Comparison of ENCODE assay signal across 8 cellular contexts in genomic region chr4:173509031-173510001, GRCh38. TPM values are rescaled to one million over a fixed set of nuclear protein-coding genes. Genes with fewer than 3 reads are reported as not detected.
DNase-seq lines count a peak whose midpoint lies in the region; TF ChIP-seq lines count a peak whose summit lies in the region.

No MANE protein-coding gene starts in this region.

- H4K20me1 ChIP-seq in fibroblast of lung (ENCODE audit: control insufficient read depth, extremely low read depth, insufficient read depth, low read length) (no peaks in the 10 kb centered on the region), osteoblast (ENCODE audit: insufficient read depth, low read length) (no peaks in the 10 kb centered on the region)

- no peaks in the 10 kb centered on the region for H3K9me3 ChIP-seq in fibroblast of lung (ENCODE audit: control insufficient read depth, insufficient read depth, low read depth, low read length)
- no peaks in the 10 kb centered on the region for H3K9me3 ChIP-seq in osteoblast (ENCODE audit: low read depth, low read length)

- H3K27ac ChIP-seq in fibroblast of lung (ENCODE audit: insufficient read depth, low read length) = no peak overlapping the region
- H3K27ac ChIP-seq in osteoblast (ENCODE audit: low read depth, low read length) = no peak overlapping the region

- H3K4me3 ChIP-seq in fibroblast of lung (replicated peaks in 1 of 4; ENCODE audit: control extremely low read depth in 1 of 4, insufficient read depth in 1 of 4, low read depth in 3 of 4, low read length in 4 of 4) (peak overlapping the region; percentile 5 to 52 (median 34)), osteoblast (ENCODE audit: insufficient read depth, low read length) (peak overlapping the region; percentile 81)

- H3K4me1 ChIP-seq in fibroblast of lung (ENCODE audit: control insufficient read depth, extremely low read depth, insufficient read depth, low read length) (no peaks in the 10 kb centered on the region), osteoblast (ENCODE audit: insufficient read depth, low read length) (peaks cover 3% of the 10 kb centered on the region)

- H3K9me3 Mint-ChIP-seq in activated naive CD4-positive, alpha-beta T cell treated with anti-CD3 and anti-CD28 coated beads for 36 hours = peaks cover 3% of the 10 kb centered on the region

- H3K36me3 Mint-ChIP-seq in activated naive CD4-positive, alpha-beta T cell treated with anti-CD3 and anti-CD28 coated beads for 36 hours (ENCODE audit: low read depth) = peaks cover 10% of the 10 kb centered on the region

- H3K36me3 ChIP-seq in fibroblast of lung (ENCODE audit: control insufficient read depth, insufficient read depth, low read length) (no peaks in the 10 kb centered on the region), osteoblast (ENCODE audit: insufficient read depth, low read length) (peaks cover 2% of the 10 kb centered on the region)

- H2AFZ ChIP-seq in fibroblast of lung (ENCODE audit: low read length) (peak overlapping the region; percentile 54), osteoblast (ENCODE audit: low read length) (peak overlapping the region; percentile 95)

- no peak overlapping the region for H3K9ac ChIP-seq in fibroblast of lung (ENCODE audit: insufficient read depth, low read length)

- peaks cover 40% of the 10 kb centered on the region for H3K27me3 ChIP-seq in fibroblast of lung (ENCODE audit: control insufficient read depth, insufficient read depth, low read length)
- H3K27me3 ChIP-seq in osteoblast (ENCODE audit: insufficient read depth, low read length) = no peaks in the 10 kb centered on the region

- peak overlapping the region; percentile 71 for H3K4me3 Mint-ChIP-seq in activated naive CD4-positive, alpha-beta T cell treated with anti-CD3 and anti-CD28 coated beads for 36 hours

- H3K79me2 ChIP-seq in fibroblast of lung (ENCODE audit: control insufficient read depth, insufficient read depth, low read length) = no peaks in the 10 kb centered on the region
- H3K79me2 ChIP-seq in osteoblast (ENCODE audit: insufficient read depth, low read length) = no peaks in the 10 kb centered on the region

- peaks cover 76% of the 10 kb centered on the region for H3K27me3 Mint-ChIP-seq in activated naive CD4-positive, alpha-beta T cell treated with anti-CD3 and anti-CD28 coated beads for 36 hours (ENCODE audit: low read depth)

- intact Hi-C loops in activated naive CD4-positive, alpha-beta T cell treated with anti-CD3 and anti-CD28 coated beads for 36 hours (cut with micrococcal nuclease) = loop anchor here (1.0 to 10.0 kb wide), 8 partner anchors 8 to 808 kb away; partner anchors contain the start of genes CEP44, FBXO8 and SAP30

- DNase-seq in activated naive CD4-positive, alpha-beta T cell treated with anti-CD3 and anti-CD28 coated beads for 36 hours = no peak
- DNase-seq in activated naive CD4-positive, alpha-beta T cell (lab: John Stamatoyannopoulos, UW) = no peak
- peak; percentile 51 for DNase-seq in MV-4-11 (lab: John Stamatoyannopoulos, UW)
- peak; percentile 34 to 53 for DNase-seq in fibroblast of lung (ENCODE audit: low read depth in 2 of 2)
- DNase-seq in osteoblast (ENCODE audit: insufficient read length, low spot score, missing footprints) = peak; percentile 94
- no peak for DNase-seq in stimulated activated CD4-positive, alpha-beta T cell treated with anti-CD3 and anti-CD28 coated beads, Interleukin-4, amount 100 ng/mL, for 1 hour
- DNase-seq in NCI-H748 treated with DMSO at 0.1 percent for 48 hours (lab: John Stamatoyannopoulos, UW) = no peak
- no peak for DNase-seq in NCI-H1417 (lab: John Stamatoyannopoulos, UW)

- CTCF ChIA-PET in activated naive CD4-positive, alpha-beta T cell treated with anti-CD3 and anti-CD28 coated beads for 36 hours (lab: Charles Lee) = interaction anchor here (0.6 to 0.7 kb wide), 2 partner anchors 11 to 244 kb away, joined by 3 read pairs; no protein-coding TSS in a partner anchor

- H3K4me1 Mint-ChIP-seq in activated naive CD4-positive, alpha-beta T cell treated with anti-CD3 and anti-CD28 coated beads for 36 hours (ENCODE audit: low read depth) = peaks cover 33% of the 10 kb centered on the region

- H3K27ac Mint-ChIP-seq in activated naive CD4-positive, alpha-beta T cell treated with anti-CD3 and anti-CD28 coated beads for 36 hours = no peak overlapping the region

- TF ChIP-seq CTCF in fibroblast of lung (conservative IDR thresholded peaks at IDR 0.05 in 1 of 2, IDR thresholded peaks at IDR 0.05 in 1 of 2; ENCODE audit: low read depth in 1 of 2, low read length in 2 of 2) = no peak
- no peak for TF ChIP-seq CTCF in osteoblast (IDR thresholded peaks at IDR 0.05; ENCODE audit: extremely low read depth, low read depth, low read length)

- H3K4me2 ChIP-seq in fibroblast of lung (ENCODE audit: extremely low read depth, insufficient read depth, low read length) (peak overlapping the region; percentile 49), osteoblast (ENCODE audit: insufficient read depth, low read length) (peak overlapping the region; percentile 81)

RNA-seq across cellular contexts. Expression of gene HAND2, which starts 20.7 kb away (rescaled TPM):
- not detected for total RNA-seq in activated naive CD4-positive, alpha-beta T cell treated with anti-CD3 and anti-CD28 coated beads for 36 hours
- under 0.01 TPM in 2 replicates for total RNA-seq in fibroblast of lung
- 0.25 and 0.51 TPM in 2 replicates for polyA plus RNA-seq in fibroblast of lung
- 0.27 and 0.41 TPM in 2 replicates for polyA plus RNA-seq in fibroblast of lung (2012)
- polyA minus RNA-seq in fibroblast of lung (ENCODE audit: low replicate concordance) = not detected in 2 replicates
- total RNA-seq in osteoblast = 1.8 and 3.8 TPM in 2 replicates

Comparison
In these comparisons a context has a peak if more than half of its experiments do, and no peak if none do; other contexts are left out.
1. DNase-seq: peak in MV-4-11 (single experiment), fibroblast of lung (2 of 2) and osteoblast (single experiment); none in activated naive CD4-positive, alpha-beta T cell treated with anti-CD3 and anti-CD28 coated beads for 36 hours (single experiment), activated naive CD4-positive, alpha-beta T cell (0 of 4), stimulated activated CD4-positive, alpha-beta T cell treated with anti-CD3 and anti-CD28 coated beads, Interleukin-4, amount 100 ng/mL, for 1 hour (single experiment), NCI-H748 treated with DMSO at 0.1 percent for 48 hours (single experiment) and NCI-H1417 (0 of 3).